In the genomic region with DNA sequence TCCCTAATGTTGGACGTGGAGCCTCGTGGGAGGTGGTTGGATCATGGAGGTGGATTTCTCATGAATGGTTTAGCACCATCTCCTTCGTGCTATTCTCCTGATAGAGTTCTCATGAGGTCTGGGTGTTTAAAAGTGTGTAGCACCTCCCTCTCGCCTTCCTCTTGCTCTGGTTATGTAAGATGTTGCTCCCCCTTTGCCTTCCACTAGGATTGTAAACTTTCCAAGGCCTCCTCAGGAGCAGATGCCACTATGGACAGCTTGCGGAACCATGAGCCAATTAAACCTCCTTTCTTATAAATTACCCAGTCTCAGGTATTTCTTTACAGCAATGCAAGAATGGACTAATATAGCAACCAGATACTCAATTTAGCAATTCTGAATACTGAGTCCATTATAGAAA, we compare ENCODE assay signal across 23 cellular contexts.
"Had no signal": no experiment of that assay in that cellular context is flagged by ENCODE, and none has a peak within 500 bp of the region (broad histone marks: within the 10 kb centered on the region; RNA-seq: fewer than 3 reads in every experiment).

No MANE protein-coding gene starts in this region.

- H3K27me3 Mint-ChIP-seq: memory B cell, naive B cell had no signal

- H3K9me3 ChIP-seq: right atrium auricular region, thyroid gland had no signal

- ATAC-seq: left lobe of liver; natural killer cell treated with Interleukin-12 subunit alpha and Interleukin-12 subunit beta and Interleukin-15 and Interleukin-18, amount 100 ng/mL, for 72 hours; sciatic nerve; stimulated activated naive CD8-positive, alpha-beta T cell treated with anti-CD3 and anti-CD28 coated beads, Interleukin-15, amount 100 ng/mL, for 72 hours had no signal

- H3K9me3 Mint-ChIP-seq: memory B cell; natural killer cell treated with Interleukin-12 subunit alpha and Interleukin-12 subunit beta and Interleukin-15 and Interleukin-18, amount 100 ng/mL, for 72 hours; neural crest cell; stimulated activated naive CD8-positive, alpha-beta T cell treated with anti-CD3 and anti-CD28 coated beads, Interleukin-15, amount 100 ng/mL, for 72 hours had no signal

- DNase-seq: effector CD4-positive, alpha-beta T cell; head of caudate nucleus; kidney; naive B cell; stimulated activated CD4-positive, alpha-beta T cell treated with anti-CD3 and anti-CD28 coated beads, Interleukin-12 subunit alpha, Interleukin-12 subunit beta, amount 100 ng/mL, for 4 hours; stimulated activated CD4-positive, alpha-beta T cell treated with anti-CD3 and anti-CD28 coated beads, Interleukin-1b, Interleukin-23, amount 100 ng/mL, for 48 hours; stimulated activated CD4-positive, alpha-beta T cell treated with anti-CD3 and anti-CD28 coated beads, Interleukin-4, amount 100 ng/mL, for 1 hour; stimulated activated CD8-positive, alpha-beta memory T cell treated with anti-CD3 and anti-CD28 coated beads, Interleukin-4, amount 100 ng/mL, for 48 hours; stimulated activated naive CD4-positive, alpha-beta T cell; stimulated activated naive CD8-positive, alpha-beta T cell treated with anti-CD3 and anti-CD28 coated beads, Interleukin-15, amount 100 ng/mL, for 72 hours; thyroid gland; trophoblast cell had no signal

- H3K36me3 Mint-ChIP-seq: natural killer cell treated with Interleukin-12 subunit alpha and Interleukin-12 subunit beta and Interleukin-15 and Interleukin-18, amount 100 ng/mL, for 72 hours had no signal

- H3K79me2 ChIP-seq: parathyroid adenoma had no signal

- H3K27ac ChIP-seq: parathyroid adenoma, right atrium auricular region, thyroid gland had no signal

- H3K4me3 Mint-ChIP-seq: memory B cell; natural killer cell treated with Interleukin-12 subunit alpha and Interleukin-12 subunit beta and Interleukin-15 and Interleukin-18, amount 100 ng/mL, for 72 hours; neural crest cell; stimulated activated naive CD8-positive, alpha-beta T cell treated with anti-CD3 and anti-CD28 coated beads, Interleukin-15, amount 100 ng/mL, for 72 hours had no signal

- H2AFZ ChIP-seq: parathyroid adenoma had no signal

- H3K27ac Mint-ChIP-seq: memory B cell; natural killer cell treated with Interleukin-12 subunit alpha and Interleukin-12 subunit beta and Interleukin-15 and Interleukin-18, amount 100 ng/mL, for 72 hours; stimulated activated naive CD8-positive, alpha-beta T cell treated with anti-CD3 and anti-CD28 coated beads, Interleukin-15, amount 100 ng/mL, for 72 hours had no signal

- H3K27me3 ChIP-seq: dorsolateral prefrontal cortex, right atrium auricular region, thyroid gland had no signal

- FAIRE-seq: frontal cortex, kidney had no signal

- H3K36me3 ChIP-seq: right atrium auricular region, thyroid gland had no signal

- H3K9ac ChIP-seq: parathyroid adenoma had no signal

- H3K4me3 ChIP-seq: lung, right atrium auricular region, smooth muscle cell, thyroid gland had no signal
